Comparison of ENCODE assay signal across 1 cellular context in the genomic region with DNA sequence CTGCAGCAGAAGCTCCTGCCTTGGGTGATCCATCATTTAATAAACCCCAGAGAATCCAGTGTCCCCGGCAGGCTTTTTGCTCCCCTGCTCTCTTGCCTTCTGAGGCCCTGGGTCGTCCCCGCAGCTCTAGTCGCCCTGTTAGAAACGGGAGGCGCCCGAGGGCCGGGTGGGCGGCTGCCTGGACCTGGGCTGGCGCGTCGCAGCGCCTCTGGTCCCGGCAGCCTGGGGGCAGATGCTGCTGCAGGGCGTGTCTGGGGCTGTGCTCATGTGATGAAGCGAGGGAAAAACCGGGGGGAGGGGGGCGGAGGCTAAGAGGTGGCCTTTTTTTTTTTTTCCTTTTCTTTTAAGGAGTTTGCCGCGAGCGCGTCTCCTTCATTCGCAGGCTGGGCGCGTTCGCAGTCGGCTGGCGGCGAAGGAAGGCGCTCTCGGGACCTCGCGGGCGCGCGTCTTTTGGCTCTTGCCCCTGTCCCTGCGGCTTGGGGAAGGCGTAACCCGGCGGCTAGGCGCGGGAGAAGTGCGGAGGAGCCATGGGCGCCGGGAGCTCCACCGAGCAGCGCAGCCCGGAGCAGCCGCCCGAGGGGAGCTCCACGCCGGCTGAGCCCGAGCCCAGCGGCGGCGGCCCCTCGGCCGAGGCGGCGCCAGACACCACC.
TF ChIP-seq lines count a peak whose summit lies in the region.

No MANE protein-coding gene starts in this region.

TF ChIP-seq in K562, 482 proteins besides CTCF, POLR2A, EP300 and RAD21 (continued from another document and continues in another):
- peak; percentile 31; the same call in 1 of the 2 replicates for TF ChIP-seq CREB1 (IDR thresholded peaks at IDR 0.05)
- no peak for TF ChIP-seq CREB1 (CRISPR knock-in tag; IDR thresholded peaks at IDR 0.05)
- TF ChIP-seq, protein P1, sequence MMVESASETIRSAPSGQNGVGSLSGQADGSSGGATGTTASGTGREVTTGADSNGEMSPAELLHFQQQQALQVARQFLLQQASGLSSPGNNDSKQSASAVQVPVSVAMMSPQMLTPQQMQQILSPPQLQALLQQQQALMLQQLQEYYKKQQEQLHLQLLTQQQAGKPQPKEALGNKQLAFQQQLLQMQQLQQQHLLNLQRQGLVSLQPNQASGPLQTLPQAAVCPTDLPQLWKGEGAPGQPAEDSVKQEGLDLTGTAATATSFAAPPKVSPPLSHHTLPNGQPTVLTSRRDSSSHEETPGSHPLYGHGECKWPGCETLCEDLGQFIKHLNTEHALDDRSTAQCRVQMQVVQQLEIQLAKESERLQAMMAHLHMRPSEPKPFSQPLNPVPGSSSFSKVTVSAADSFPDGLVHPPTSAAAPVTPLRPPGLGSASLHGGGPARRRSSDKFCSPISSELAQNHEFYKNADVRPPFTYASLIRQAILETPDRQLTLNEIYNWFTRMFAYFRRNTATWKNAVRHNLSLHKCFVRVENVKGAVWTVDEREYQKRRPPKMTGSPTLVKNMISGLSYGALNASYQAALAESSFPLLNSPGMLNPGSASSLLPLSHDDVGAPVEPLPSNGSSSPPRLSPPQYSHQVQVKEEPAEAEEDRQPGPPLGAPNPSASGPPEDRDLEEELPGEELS (CRISPR knock-in tag; IDR thresholded peaks at IDR 0.05; ENCODE audit: borderline replicate concordance): no peak
- TF ChIP-seq ZZZ3 (IDR thresholded peaks at IDR 0.05): no peak
- TF ChIP-seq ZNF143 (CRISPR knock-in tag; IDR thresholded peaks at IDR 0.05): no peak
- TF ChIP-seq HNRNPLL (IDR thresholded peaks at IDR 0.05; ENCODE audit: low read depth, low read length, poor library complexity, severe bottlenecking): no peak
- TF ChIP-seq, protein P2, sequence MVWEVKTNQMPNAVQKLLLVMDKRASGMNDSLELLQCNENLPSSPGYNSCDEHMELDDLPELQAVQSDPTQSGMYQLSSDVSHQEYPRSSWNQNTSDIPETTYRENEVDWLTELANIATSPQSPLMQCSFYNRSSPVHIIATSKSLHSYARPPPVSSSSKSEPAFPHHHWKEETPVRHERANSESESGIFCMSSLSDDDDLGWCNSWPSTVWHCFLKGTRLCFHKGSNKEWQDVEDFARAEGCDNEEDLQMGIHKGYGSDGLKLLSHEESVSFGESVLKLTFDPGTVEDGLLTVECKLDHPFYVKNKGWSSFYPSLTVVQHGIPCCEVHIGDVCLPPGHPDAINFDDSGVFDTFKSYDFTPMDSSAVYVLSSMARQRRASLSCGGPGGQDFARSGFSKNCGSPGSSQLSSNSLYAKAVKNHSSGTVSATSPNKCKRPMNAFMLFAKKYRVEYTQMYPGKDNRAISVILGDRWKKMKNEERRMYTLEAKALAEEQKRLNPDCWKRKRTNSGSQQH (CRISPR knock-in tag; IDR thresholded peaks at IDR 0.05): no peak
- TF ChIP-seq, protein P3, sequence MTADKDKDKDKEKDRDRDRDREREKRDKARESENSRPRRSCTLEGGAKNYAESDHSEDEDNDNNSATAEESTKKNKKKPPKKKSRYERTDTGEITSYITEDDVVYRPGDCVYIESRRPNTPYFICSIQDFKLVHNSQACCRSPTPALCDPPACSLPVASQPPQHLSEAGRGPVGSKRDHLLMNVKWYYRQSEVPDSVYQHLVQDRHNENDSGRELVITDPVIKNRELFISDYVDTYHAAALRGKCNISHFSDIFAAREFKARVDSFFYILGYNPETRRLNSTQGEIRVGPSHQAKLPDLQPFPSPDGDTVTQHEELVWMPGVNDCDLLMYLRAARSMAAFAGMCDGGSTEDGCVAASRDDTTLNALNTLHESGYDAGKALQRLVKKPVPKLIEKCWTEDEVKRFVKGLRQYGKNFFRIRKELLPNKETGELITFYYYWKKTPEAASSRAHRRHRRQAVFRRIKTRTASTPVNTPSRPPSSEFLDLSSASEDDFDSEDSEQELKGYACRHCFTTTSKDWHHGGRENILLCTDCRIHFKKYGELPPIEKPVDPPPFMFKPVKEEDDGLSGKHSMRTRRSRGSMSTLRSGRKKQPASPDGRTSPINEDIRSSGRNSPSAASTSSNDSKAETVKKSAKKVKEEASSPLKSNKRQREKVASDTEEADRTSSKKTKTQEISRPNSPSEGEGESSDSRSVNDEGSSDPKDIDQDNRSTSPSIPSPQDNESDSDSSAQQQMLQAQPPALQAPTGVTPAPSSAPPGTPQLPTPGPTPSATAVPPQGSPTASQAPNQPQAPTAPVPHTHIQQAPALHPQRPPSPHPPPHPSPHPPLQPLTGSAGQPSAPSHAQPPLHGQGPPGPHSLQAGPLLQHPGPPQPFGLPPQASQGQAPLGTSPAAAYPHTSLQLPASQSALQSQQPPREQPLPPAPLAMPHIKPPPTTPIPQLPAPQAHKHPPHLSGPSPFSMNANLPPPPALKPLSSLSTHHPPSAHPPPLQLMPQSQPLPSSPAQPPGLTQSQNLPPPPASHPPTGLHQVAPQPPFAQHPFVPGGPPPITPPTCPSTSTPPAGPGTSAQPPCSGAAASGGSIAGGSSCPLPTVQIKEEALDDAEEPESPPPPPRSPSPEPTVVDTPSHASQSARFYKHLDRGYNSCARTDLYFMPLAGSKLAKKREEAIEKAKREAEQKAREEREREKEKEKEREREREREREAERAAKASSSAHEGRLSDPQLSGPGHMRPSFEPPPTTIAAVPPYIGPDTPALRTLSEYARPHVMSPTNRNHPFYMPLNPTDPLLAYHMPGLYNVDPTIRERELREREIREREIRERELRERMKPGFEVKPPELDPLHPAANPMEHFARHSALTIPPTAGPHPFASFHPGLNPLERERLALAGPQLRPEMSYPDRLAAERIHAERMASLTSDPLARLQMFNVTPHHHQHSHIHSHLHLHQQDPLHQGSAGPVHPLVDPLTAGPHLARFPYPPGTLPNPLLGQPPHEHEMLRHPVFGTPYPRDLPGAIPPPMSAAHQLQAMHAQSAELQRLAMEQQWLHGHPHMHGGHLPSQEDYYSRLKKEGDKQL (CRISPR knock-in tag; IDR thresholded peaks at IDR 0.05; ENCODE audit: borderline replicate concordance): no peak
- TF ChIP-seq MCM2 (IDR thresholded peaks at IDR 0.05; ENCODE audit: low read depth): no peak
- TF ChIP-seq, protein P4, sequence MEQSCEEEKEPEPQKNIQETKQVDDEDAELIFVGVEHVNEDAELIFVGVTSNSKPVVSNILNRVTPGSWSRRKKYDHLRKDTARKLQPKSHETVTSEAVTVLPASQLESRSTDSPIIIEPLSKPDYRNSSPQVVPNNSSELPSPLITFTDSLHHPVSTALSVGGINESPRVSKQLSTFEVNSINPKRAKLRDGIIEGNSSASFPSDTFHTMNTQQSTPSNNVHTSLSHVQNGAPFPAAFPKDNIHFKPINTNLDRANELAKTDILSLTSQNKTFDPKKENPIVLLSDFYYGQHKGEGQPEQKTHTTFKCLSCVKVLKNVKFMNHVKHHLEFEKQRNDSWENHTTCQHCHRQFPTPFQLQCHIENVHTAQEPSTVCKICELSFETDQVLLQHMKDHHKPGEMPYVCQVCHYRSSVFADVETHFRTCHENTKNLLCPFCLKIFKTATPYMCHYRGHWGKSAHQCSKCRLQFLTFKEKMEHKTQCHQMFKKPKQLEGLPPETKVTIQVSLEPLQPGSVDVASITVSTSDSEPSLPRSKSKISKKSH (CRISPR knock-in tag; IDR thresholded peaks at IDR 0.05): no peak
- no peak for TF ChIP-seq ZNF561 (CRISPR knock-in tag; conservative IDR thresholded peaks at IDR 0.05)
- no peak for TF ChIP-seq MAFK (IDR thresholded peaks at IDR 0.05; ENCODE audit: low read length)
- no peak for TF ChIP-seq CSDE1 (IDR thresholded peaks at IDR 0.05)
- no peak for TF ChIP-seq PHF21A (IDR thresholded peaks at IDR 0.05; ENCODE audit: borderline replicate concordance, low read depth)
- no peak for TF ChIP-seq CHD2 (IDR thresholded peaks at IDR 0.05; ENCODE audit: low read depth, low read length)
- no peak for TF ChIP-seq KDM5B (IDR thresholded peaks at IDR 0.05; ENCODE audit: insufficient replicate concordance, low read depth, low read length)
- no peak for TF ChIP-seq NFIX (CRISPR knock-in tag; IDR thresholded peaks at IDR 0.05; ENCODE audit: low read depth)
- TF ChIP-seq ARHGAP35 (IDR thresholded peaks at IDR 0.05; ENCODE audit: partially characterized antibody): no peak
- TF ChIP-seq CEBPB (tag; IDR thresholded peaks at IDR 0.05): no peak
- TF ChIP-seq ZNF75A (CRISPR knock-in tag; IDR thresholded peaks at IDR 0.05): no peak
- TF ChIP-seq, protein P5, sequence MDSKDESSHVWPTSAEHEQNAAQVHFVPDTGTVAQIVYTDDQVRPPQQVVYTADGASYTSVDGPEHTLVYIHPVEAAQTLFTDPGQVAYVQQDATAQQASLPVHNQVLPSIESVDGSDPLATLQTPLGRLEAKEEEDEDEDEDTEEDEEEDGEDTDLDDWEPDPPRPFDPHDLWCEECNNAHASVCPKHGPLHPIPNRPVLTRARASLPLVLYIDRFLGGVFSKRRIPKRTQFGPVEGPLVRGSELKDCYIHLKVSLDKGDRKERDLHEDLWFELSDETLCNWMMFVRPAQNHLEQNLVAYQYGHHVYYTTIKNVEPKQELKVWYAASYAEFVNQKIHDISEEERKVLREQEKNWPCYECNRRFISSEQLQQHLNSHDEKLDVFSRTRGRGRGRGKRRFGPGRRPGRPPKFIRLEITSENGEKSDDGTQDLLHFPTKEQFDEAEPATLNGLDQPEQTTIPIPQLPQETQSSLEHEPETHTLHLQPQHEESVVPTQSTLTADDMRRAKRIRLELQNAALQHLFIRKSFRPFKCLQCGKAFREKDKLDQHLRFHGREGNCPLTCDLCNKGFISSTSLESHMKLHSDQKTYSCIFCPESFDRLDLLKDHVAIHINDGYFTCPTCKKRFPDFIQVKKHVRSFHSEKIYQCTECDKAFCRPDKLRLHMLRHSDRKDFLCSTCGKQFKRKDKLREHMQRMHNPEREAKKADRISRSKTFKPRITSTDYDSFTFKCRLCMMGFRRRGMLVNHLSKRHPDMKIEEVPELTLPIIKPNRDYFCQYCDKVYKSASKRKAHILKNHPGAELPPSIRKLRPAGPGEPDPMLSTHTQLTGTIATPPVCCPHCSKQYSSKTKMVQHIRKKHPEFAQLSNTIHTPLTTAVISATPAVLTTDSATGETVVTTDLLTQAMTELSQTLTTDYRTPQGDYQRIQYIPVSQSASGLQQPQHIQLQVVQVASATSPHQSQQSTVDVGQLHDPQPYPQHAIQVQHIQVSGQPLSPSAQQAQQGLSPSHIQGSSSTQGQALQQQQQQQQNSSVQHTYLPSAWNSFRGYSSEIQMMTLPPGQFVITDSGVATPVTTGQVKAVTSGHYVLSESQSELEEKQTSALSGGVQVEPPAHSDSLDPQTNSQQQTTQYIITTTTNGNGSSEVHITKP (IDR thresholded peaks at IDR 0.05; ENCODE audit: partially characterized antibody): peak; percentile 54
- no peak for TF ChIP-seq ZNF695 (CRISPR knock-in tag; IDR thresholded peaks at IDR 0.05)
- 0 out of 2 replicates have a peak, but pooled peaks have one; percentile 18 for TF ChIP-seq RAD51 (IDR thresholded peaks at IDR 0.05; ENCODE audit: borderline replicate concordance, low read depth)
- 0 out of 4 replicates have a peak, but pooled peaks of 1 of the 2 experiments have one; percentile 18 for TF ChIP-seq NRF1 (conservative IDR thresholded peaks at IDR 0.05 in 1 of 2, IDR thresholded peaks at IDR 0.05 in 1 of 2)
- peak; percentile 55; the same call in 1 of the 2 replicates for TF ChIP-seq L3MBTL2 (IDR thresholded peaks at IDR 0.05)
- no peak for TF ChIP-seq KLF16 (IDR thresholded peaks at IDR 0.05)
- TF ChIP-seq EGR1 (conservative IDR thresholded peaks at IDR 0.05): peak; percentile 49
- no peak for TF ChIP-seq HMG20A (CRISPR knock-in tag; conservative IDR thresholded peaks at IDR 0.05)
- no peak for TF ChIP-seq PCBP2 (IDR thresholded peaks at IDR 0.05; ENCODE audit: low read depth, low read length, poor library complexity, severe bottlenecking)
- TF ChIP-seq PHB2 (IDR thresholded peaks at IDR 0.05; ENCODE audit: low read depth): no peak
- TF ChIP-seq, protein P6, sequence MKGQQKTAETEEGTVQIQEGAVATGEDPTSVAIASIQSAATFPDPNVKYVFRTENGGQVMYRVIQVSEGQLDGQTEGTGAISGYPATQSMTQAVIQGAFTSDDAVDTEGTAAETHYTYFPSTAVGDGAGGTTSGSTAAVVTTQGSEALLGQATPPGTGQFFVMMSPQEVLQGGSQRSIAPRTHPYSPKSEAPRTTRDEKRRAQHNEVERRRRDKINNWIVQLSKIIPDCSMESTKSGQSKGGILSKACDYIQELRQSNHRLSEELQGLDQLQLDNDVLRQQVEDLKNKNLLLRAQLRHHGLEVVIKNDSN (CRISPR knock-in tag; IDR thresholded peaks at IDR 0.05): peak; percentile 20; the same call in 1 of the 2 replicates
- no peak for TF ChIP-seq PTRF (tag; IDR thresholded peaks at IDR 0.05)
- TF ChIP-seq, protein P7, sequence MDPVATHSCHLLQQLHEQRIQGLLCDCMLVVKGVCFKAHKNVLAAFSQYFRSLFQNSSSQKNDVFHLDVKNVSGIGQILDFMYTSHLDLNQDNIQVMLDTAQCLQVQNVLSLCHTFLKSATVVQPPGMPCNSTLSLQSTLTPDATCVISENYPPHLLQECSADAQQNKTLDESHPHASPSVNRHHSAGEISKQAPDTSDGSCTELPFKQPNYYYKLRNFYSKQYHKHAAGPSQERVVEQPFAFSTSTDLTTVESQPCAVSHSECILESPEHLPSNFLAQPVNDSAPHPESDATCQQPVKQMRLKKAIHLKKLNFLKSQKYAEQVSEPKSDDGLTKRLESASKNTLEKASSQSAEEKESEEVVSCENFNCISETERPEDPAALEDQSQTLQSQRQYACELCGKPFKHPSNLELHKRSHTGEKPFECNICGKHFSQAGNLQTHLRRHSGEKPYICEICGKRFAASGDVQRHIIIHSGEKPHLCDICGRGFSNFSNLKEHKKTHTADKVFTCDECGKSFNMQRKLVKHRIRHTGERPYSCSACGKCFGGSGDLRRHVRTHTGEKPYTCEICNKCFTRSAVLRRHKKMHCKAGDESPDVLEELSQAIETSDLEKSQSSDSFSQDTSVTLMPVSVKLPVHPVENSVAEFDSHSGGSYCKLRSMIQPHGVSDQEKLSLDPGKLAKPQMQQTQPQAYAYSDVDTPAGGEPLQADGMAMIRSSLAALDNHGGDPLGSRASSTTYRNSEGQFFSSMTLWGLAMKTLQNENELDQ (CRISPR knock-in tag; IDR thresholded peaks at IDR 0.05; ENCODE audit: borderline replicate concordance): no peak
- TF ChIP-seq NR1H2 (CRISPR knock-in tag; IDR thresholded peaks at IDR 0.05): no peak
- TF ChIP-seq, protein P8, sequence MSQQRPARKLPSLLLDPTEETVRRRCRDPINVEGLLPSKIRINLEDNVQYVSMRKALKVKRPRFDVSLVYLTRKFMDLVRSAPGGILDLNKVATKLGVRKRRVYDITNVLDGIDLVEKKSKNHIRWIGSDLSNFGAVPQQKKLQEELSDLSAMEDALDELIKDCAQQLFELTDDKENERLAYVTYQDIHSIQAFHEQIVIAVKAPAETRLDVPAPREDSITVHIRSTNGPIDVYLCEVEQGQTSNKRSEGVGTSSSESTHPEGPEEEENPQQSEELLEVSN (IDR thresholded peaks at IDR 0.05; ENCODE audit: borderline replicate concordance in 1 of 2, extremely low read depth in 1 of 2, insufficient read depth in 1 of 2, insufficient read length in 1 of 2, low read depth in 1 of 2, low read length in 1 of 2, poor library complexity in 1 of 2, severe bottlenecking in 1 of 2): peak in 1 of 2 experiments; percentile 71
- 0 out of 2 replicates have a peak, but pooled peaks have one; percentile 10 for TF ChIP-seq SMAD4 (CRISPR knock-in tag; conservative IDR thresholded peaks at IDR 0.05)
- no peak for TF ChIP-seq HNRNPUL1 (IDR thresholded peaks at IDR 0.05; ENCODE audit: low read length)
- TF ChIP-seq SMAD2 (IDR thresholded peaks at IDR 0.05; ENCODE audit: low read depth, low read length): no peak
- TF ChIP-seq MAZ (CRISPR knock-in tag; conservative IDR thresholded peaks at IDR 0.05 in 1 of 2, IDR thresholded peaks at IDR 0.05 in 1 of 2): no peak
- no peak for TF ChIP-seq ILF3 (IDR thresholded peaks at IDR 0.05; ENCODE audit: borderline replicate concordance)
- peak; percentile 83 for TF ChIP-seq ZNF384 (IDR thresholded peaks at IDR 0.05; ENCODE audit: low read depth, low read length)
- no peak for TF ChIP-seq SIN3B (IDR thresholded peaks at IDR 0.05; ENCODE audit: low read depth)
- TF ChIP-seq GTF2E2 (tag; IDR thresholded peaks at IDR 0.05): no peak
- TF ChIP-seq ZBED1 (IDR thresholded peaks at IDR 0.05): no peak
- TF ChIP-seq EZH2 (IDR thresholded peaks at IDR 0.05; ENCODE audit: borderline replicate concordance, low read depth, low read length): no peak
